ENCODE assay signal across 5 cellular contexts in genomic region chr16:22688930-22689329, GRCh38.
TF ChIP-seq lines count a peak whose summit lies in the region.

No MANE protein-coding gene starts in this region.

TF ChIP-seq in HepG2, 621 proteins besides CTCF, POLR2A, EP300 and RAD21:
- TF ChIP-seq FOSL2 (CRISPR knock-in tag; IDR thresholded peaks at IDR 0.05), result no peak
- 0 out of 2 replicates have a peak, but pooled peaks have one; percentile 41 for TF ChIP-seq ZFP62 (CRISPR knock-in tag; IDR thresholded peaks at IDR 0.05)
- TF ChIP-seq MTA3 (CRISPR knock-in tag; IDR thresholded peaks at IDR 0.05), result 0 out of 2 replicates have a peak, but pooled peaks have one; percentile 19
- TF ChIP-seq MXD4 (CRISPR knock-in tag; IDR thresholded peaks at IDR 0.05), result no peak
- TF ChIP-seq ZSCAN29 (CRISPR knock-in tag; conservative IDR thresholded peaks at IDR 0.05), result no peak
- TF ChIP-seq YY1 (IDR thresholded peaks at IDR 0.05; ENCODE audit: insufficient read depth, insufficient replicate concordance, low read depth, low read length), result no peak
- no peak for TF ChIP-seq E2F1 (CRISPR knock-in tag; IDR thresholded peaks at IDR 0.05)

TF ChIP-seq in A549, 52 proteins besides CTCF, POLR2A, EP300 and RAD21:
- TF ChIP-seq ZC3H11A (IDR thresholded peaks at IDR 0.05) (peak; percentile 17), SREBF2 (IDR thresholded peaks at IDR 0.05) (no peak), CEBPB (IDR thresholded peaks at IDR 0.05) (no peak), MYC (IDR thresholded peaks at IDR 0.05; ENCODE audit: borderline replicate concordance, low read length) (no peak)

TF ChIP-seq in HEK293, 187 proteins besides CTCF, POLR2A, EP300 and RAD21 (continues in another document):
- TF ChIP-seq ZNF624 (tag by site-specific recombination; IDR thresholded peaks at IDR 0.05) (no peak), ZNF830 (tag by site-specific recombination; IDR thresholded peaks at IDR 0.05; ENCODE audit: low read depth) (no peak), ZNF600 (tag by site-specific recombination; IDR thresholded peaks at IDR 0.05) (no peak), ZNF621 (tag by site-specific recombination; IDR thresholded peaks at IDR 0.05) (no peak), HOXC10 (CRISPR knock-in tag; IDR thresholded peaks at IDR 0.05) (no peak), ZBTB48 (tag by site-specific recombination; IDR thresholded peaks at IDR 0.05) (no peak), ZNF354C (tag by site-specific recombination; IDR thresholded peaks at IDR 0.05; ENCODE audit: borderline replicate concordance, low read depth) (no peak), ZNF311 (tag by site-specific recombination; IDR thresholded peaks at IDR 0.05; ENCODE audit: borderline replicate concordance) (no peak), ZBTB20 (tag by site-specific recombination; IDR thresholded peaks at IDR 0.05) (no peak), ZNF521 (tag by site-specific recombination; IDR thresholded peaks at IDR 0.05) (no peak), ZBTB8A (tag by site-specific recombination; IDR thresholded peaks at IDR 0.05) (0 out of 2 replicates have a peak, but pooled peaks have one; percentile 25), ZNF169 (tag by site-specific recombination; IDR thresholded peaks at IDR 0.05) (no peak), ZNF37A (tag by site-specific recombination; IDR thresholded peaks at IDR 0.05) (no peak), ZNF416 (tag by site-specific recombination; IDR thresholded peaks at IDR 0.05) (no peak), ZNF211 (tag by site-specific recombination; IDR thresholded peaks at IDR 0.05; ENCODE audit: low read depth) (no peak), ZNF146 (tag by site-specific recombination; IDR thresholded peaks at IDR 0.05) (no peak), SETDB1 (IDR thresholded peaks at IDR 0.05; ENCODE audit: insufficient read length, low read length) (no peak), ZBTB11 (tag by site-specific recombination; conservative IDR thresholded peaks at IDR 0.05; ENCODE audit: low read depth) (peak; percentile 50), ZNF560 (tag by site-specific recombination; IDR thresholded peaks at IDR 0.05; ENCODE audit: borderline replicate concordance) (peak; percentile 55; the same call in 1 of the 2 replicates)

TF ChIP-seq in GM12878, 131 proteins besides CTCF, POLR2A, EP300 and RAD21:
- TF ChIP-seq DPF2 (IDR thresholded peaks at IDR 0.05) (no peak), BCL11A (IDR thresholded peaks at IDR 0.05; ENCODE audit: low read depth, low read length) (no peak), MYC (IDR thresholded peaks at IDR 0.05; ENCODE audit: insufficient read depth, insufficient read length, insufficient replicate concordance, low read length, severe bottlenecking) (no peak), CBX3 (IDR thresholded peaks at IDR 0.05; ENCODE audit: borderline replicate concordance, low read depth) (no peak), CREB1 (IDR thresholded peaks at IDR 0.05; ENCODE audit: low read depth) (no peak), FOXK2 (IDR thresholded peaks at IDR 0.05) (peak; percentile 35; the same call in 1 of the 2 replicates), CUX1 (IDR thresholded peaks at IDR 0.05; ENCODE audit: insufficient replicate concordance, low read depth, low read length) (no peak)
TF ChIP-seq in GM12878: peak in this region for 1.

TF ChIP-seq in SK-N-SH treated with all-trans-retinoic acid at 6 μM for 48 hours, 23 proteins besides CTCF, POLR2A, EP300 and RAD21:
- TF ChIP-seq SNAI2 (CRISPR knock-in tag; IDR thresholded peaks at IDR 0.05), result no peak
- TF ChIP-seq POU6F1 (CRISPR knock-in tag; IDR thresholded peaks at IDR 0.05; ENCODE audit: borderline replicate concordance, low read depth), result no peak
- TF ChIP-seq TOX (CRISPR knock-in tag; IDR thresholded peaks at IDR 0.05; ENCODE audit: borderline replicate concordance), result no peak
- no peak for TF ChIP-seq ZNF565 (CRISPR knock-in tag; conservative IDR thresholded peaks at IDR 0.05; ENCODE audit: low read depth)
- no peak for TF ChIP-seq CREB5 (CRISPR knock-in tag; IDR thresholded peaks at IDR 0.05; ENCODE audit: low read depth)
- no peak for TF ChIP-seq OSR1 (CRISPR knock-in tag; IDR thresholded peaks at IDR 0.05)
- no peak for TF ChIP-seq PPARA (CRISPR knock-in tag; IDR thresholded peaks at IDR 0.05; ENCODE audit: borderline replicate concordance)
- no peak for TF ChIP-seq GLIS3 (CRISPR knock-in tag; IDR thresholded peaks at IDR 0.05)
- TF ChIP-seq ZFP30 (CRISPR knock-in tag; IDR thresholded peaks at IDR 0.05), result no peak
